24 cellular contexts compared by ENCODE assay signal in genomic region chr7:26483843-26484242, GRCh38.
DNase-seq lines count a peak whose midpoint lies in the region; ATAC-seq, FAIRE-seq and TF ChIP-seq lines count a peak whose summit lies in the region.
"Had no signal": no experiment of that assay in that cellular context is flagged by ENCODE, and none has a peak within 500 bp of the region (broad histone marks: within the 10 kb centered on the region; RNA-seq: fewer than 3 reads in every experiment).

No MANE protein-coding gene starts in this region.

- POLR2A ChIA-PET in HCT116 (lab: Charles Lee) (no interaction called here), K562 (lab: Yijun Ruan, JAX) (interaction anchor here (1.3 kb wide), 1 partner anchor 8 kb away, joined by 9 read pairs; no protein-coding TSS in a partner anchor), H1 (lab: Charles Lee; ENCODE audit: partially characterized antibody) (interaction anchor here (1.5 kb wide), 1 partner anchor 22 kb away, joined by 4 read pairs; no protein-coding TSS in a partner anchor)

- H3K27me3 ChIP-seq in HCT116 (ENCODE audit: insufficient read depth, low read length) (no peaks in the 10 kb centered on the region), K562 (ENCODE audit: control insufficient read depth in 2 of 2, insufficient read depth in 2 of 2, low read length in 2 of 2) (peaks cover 38 to 42% of the 10 kb centered on the region in 2 experiments; a peak in 4 of 5 replicates), H1 (replicated peaks in 1 of 4; ENCODE audit: control insufficient read depth in 3 of 4, extremely low read depth in 1 of 4, insufficient read depth in 3 of 4, low read length in 3 of 4) (no peaks in the 10 kb centered on the region), tibial artery (no peaks in the 10 kb centered on the region), left lung (no peaks in the 10 kb centered on the region)
- H3K27me3 ChIP-seq: BLaER1 treated with 17β-estradiol and CSF1 and Interleukin-3, amounts not matched to agents 10 nM and 100 nM had no signal

- RAD21 ChIA-PET in HCT116 (lab: Charles Lee; ENCODE audit: low non-redundant PET in 1 of 2, low total read pairs in 2 of 2, uncharacterized antibody in 2 of 2, unreplicated experiment in 2 of 2), result no interaction called here

- H4K8ac ChIP-seq in H1 (ENCODE audit: extremely low read depth, insufficient read depth, low read length), result no peak overlapping the region

- no peak for DNase-seq in HCT116 (ENCODE audit: low read depth, low spot score)
- DNase-seq in K562 (ENCODE audit: extremely low read depth in 1 of 4, low spot score in 3 of 4), result no peak
- no peak for DNase-seq in H1 (ENCODE audit: low read depth in 1 of 2, low spot score in 2 of 2)
- no peak for DNase-seq in mesothelial cell of epicardium (ENCODE audit: low spot score in 2 of 2, unreplicated experiment in 2 of 2)
- no peak for DNase-seq in NCI-H187 (lab: John Stamatoyannopoulos, UW)
- DNase-seq in tibial artery, result no peak
- no peak for DNase-seq in left lung
- DNase-seq: AML-193; Caco-2; Calu3; CD4-positive, alpha-beta T cell; CD8-positive, alpha-beta T cell; DMS79 treated with DMSO at 0.1 percent for 48 hours; GF-D8 had no signal

- H2BK12ac ChIP-seq in H1 (ENCODE audit: low read depth, low read length), result no peak overlapping the region

- no peaks in the 10 kb centered on the region for H3K4me1 ChIP-seq in HCT116 (ENCODE audit: control insufficient read depth in 1 of 2, insufficient read depth in 2 of 2, low read length in 2 of 2)
- no peaks in the 10 kb centered on the region for H3K4me1 ChIP-seq in K562 (replicated peaks in 1 of 2; ENCODE audit: control insufficient read depth in 2 of 2, insufficient read depth in 2 of 2, low read length in 2 of 2)
- H3K4me1 ChIP-seq in H1 (replicated peaks in 1 of 4; ENCODE audit: control insufficient read depth in 3 of 4, insufficient read depth in 4 of 4, low read length in 3 of 4), result no peaks in the 10 kb centered on the region
- H3K4me1 ChIP-seq in tibial artery, result no peaks in the 10 kb centered on the region
- H3K4me1 ChIP-seq in left lung, result no peaks in the 10 kb centered on the region
- H3K4me1 ChIP-seq: A549, Caco-2 had no signal

- no peaks in the 10 kb centered on the region for H3K79me2 ChIP-seq in HCT116 (ENCODE audit: insufficient read depth, low read length)
- no peaks in the 10 kb centered on the region for H3K79me2 ChIP-seq in K562 (ENCODE audit: control insufficient read depth, insufficient read depth, low read length)
- no peaks in the 10 kb centered on the region for H3K79me2 ChIP-seq in H1 (ENCODE audit: control insufficient read depth in 1 of 2, insufficient read depth in 2 of 2, low read length in 2 of 2)

- TF ChIP-seq EP300 in K562 (IDR thresholded peaks at IDR 0.05; ENCODE audit: low read length) (no peak), H1 (IDR thresholded peaks at IDR 0.05; ENCODE audit: borderline replicate concordance in 1 of 2, low read depth in 2 of 2, low read length in 2 of 2) (no peak)

- H3K9ac ChIP-seq in HCT116 (ENCODE audit: low read length) (no peak overlapping the region), K562 (ENCODE audit: insufficient read depth in 1 of 2, low read depth in 2 of 2, low read length in 2 of 2) (no peak overlapping the region), H1 (replicated peaks in 1 of 4; ENCODE audit: extremely low read depth in 1 of 4, low read depth in 3 of 4, low read length in 3 of 4) (no peak overlapping the region)
- H3K9ac ChIP-seq: BLaER1 treated with 17β-estradiol and CSF1 and Interleukin-3, amounts not matched to agents 10 nM and 100 nM had no signal

- no peak for TF ChIP-seq POLR2A in HCT116 (IDR thresholded peaks at IDR 0.05; ENCODE audit: borderline replicate concordance, extremely low read depth, insufficient read depth, insufficient read length)
- TF ChIP-seq POLR2A in K562 (conservative IDR thresholded peaks at IDR 0.05), result no peak
- TF ChIP-seq POLR2A in H1 (IDR thresholded peaks at IDR 0.05; ENCODE audit: control extremely low read depth in 1 of 2, low read depth in 2 of 2, low read length in 2 of 2), result no peak

- H3K27ac Mint-ChIP-seq in mesothelial cell of epicardium, result peak overlapping the region; percentile 96
- H3K27ac Mint-ChIP-seq: B cell; CD4-positive, alpha-beta T cell; CD8-positive, alpha-beta T cell had no signal

- no peaks in the 10 kb centered on the region for H3K23me2 ChIP-seq in H1 (ENCODE audit: low read depth, low read length)

- H2BK120ac ChIP-seq in H1 (replicated peaks; ENCODE audit: low read depth, low read length), result no peak overlapping the region

- no peaks in the 10 kb centered on the region for H3K9me3 Mint-ChIP-seq in mesothelial cell of epicardium
- H3K9me3 Mint-ChIP-seq: CD4-positive, alpha-beta T cell; CD8-positive, alpha-beta T cell had no signal

- H3K27ac ChIP-seq in HCT116 (ENCODE audit: low read depth, low read length), result no peak overlapping the region
- H3K27ac ChIP-seq in K562 (ENCODE audit: extremely low read depth, low read depth, low read length), result no peak overlapping the region
- no peak overlapping the region for H3K27ac ChIP-seq in H1 (ENCODE audit: low read depth, low read length)
- H3K27ac ChIP-seq in tibial artery, result no peak overlapping the region
- H3K27ac ChIP-seq in left lung, result no peak overlapping the region
- H3K27ac ChIP-seq: 22Rv1; A549; BLaER1 treated with 17β-estradiol and CSF1 and Interleukin-3, amounts not matched to agents 10 nM and 100 nM; C4-2B had no signal

- H3K56ac ChIP-seq in H1 (replicated peaks; ENCODE audit: insufficient read length, low read depth, low read length), result no peak overlapping the region

- H3K36me3 Mint-ChIP-seq in mesothelial cell of epicardium, result no peaks in the 10 kb centered on the region
- H3K36me3 Mint-ChIP-seq: CD8-positive, alpha-beta T cell had no signal

- H3K18ac ChIP-seq in H1 (ENCODE audit: extremely low read depth, low read length), result no peak overlapping the region

- H3K36me3 ChIP-seq in HCT116 (ENCODE audit: control insufficient read depth in 1 of 2, insufficient read depth in 2 of 2, low read length in 2 of 2) (no peaks in the 10 kb centered on the region), K562 (ENCODE audit: control insufficient read depth, insufficient read depth, low read length) (no peaks in the 10 kb centered on the region), H1 (ENCODE audit: control insufficient read depth in 2 of 4, insufficient read depth in 4 of 4, low read length in 3 of 4) (no peaks in the 10 kb centered on the region), tibial artery (no peaks in the 10 kb centered on the region), left lung (no peaks in the 10 kb centered on the region)
- H3K36me3 ChIP-seq: BLaER1 treated with 17β-estradiol and CSF1 and Interleukin-3, amounts not matched to agents 10 nM and 100 nM had no signal

- no TSS peak for BruUV-seq in HCT116 (replicated peaks; lab: Mats Ljungman, UMichigan)
- BruUV-seq in K562 (replicated peaks; lab: Mats Ljungman, UMichigan), result no TSS peak

- H2BK5ac ChIP-seq in H1 (ENCODE audit: low read depth, low read length), result no peak overlapping the region

- H3K4me2 ChIP-seq in HCT116 (ENCODE audit: low read length) (no peak overlapping the region), K562 (ENCODE audit: insufficient read depth, low read length) (no peak overlapping the region), H1 (ENCODE audit: insufficient read depth in 1 of 2, low read depth in 2 of 2, low read length in 2 of 2) (no peak overlapping the region)
- H3K4me2 ChIP-seq: A549; BLaER1 treated with 17β-estradiol and CSF1 and Interleukin-3, amounts not matched to agents 10 nM and 100 nM had no signal

- WGBS in K562 (ENCODE audit: insufficient coverage, low coverage, missing lambda C conversion rate), result 2% methylated on average over 5 of the region's 5 CpGs
- WGBS in H1 (ENCODE audit: extremely low coverage in 1 of 2, insufficient coverage in 1 of 2, insufficient read length in 1 of 2, insufficient replicate concordance in 2 of 2, low coverage in 1 of 2, low lambda C conversion rate in 2 of 2, missing lambda C conversion rate in 1 of 2), 2 experiments, result 85% methylated on average over 5 of the region's 5 CpGs; no CpG with 5 or more reads in 1 of the 2 experiments

- H3K4me3 Mint-ChIP-seq in mesothelial cell of epicardium, result no peak overlapping the region
- H3K4me3 Mint-ChIP-seq: B cell; CD4-positive, alpha-beta T cell; CD8-positive, alpha-beta T cell had no signal

- no peak overlapping the region for H2BK20ac ChIP-seq in H1 (ENCODE audit: low read length)

- intact Hi-C loops in HCT116 (cut with micrococcal nuclease) (no loop called here), K562 (cut with micrococcal nuclease) (no loop called here), tibial artery (cut with DNase I; ENCODE audit: low total_unique reads) (no loop called here), left lung (cut with DNase I) (no loop called here)

- no peak for TF ChIP-seq RAD21 in HCT116 (IDR thresholded peaks at IDR 0.05; ENCODE audit: low read depth)
- TF ChIP-seq RAD21 in K562 (CRISPR knock-in tag; conservative IDR thresholded peaks at IDR 0.05 in 1 of 2, IDR thresholded peaks at IDR 0.05 in 1 of 2), result no peak
- TF ChIP-seq RAD21 in H1 (IDR thresholded peaks at IDR 0.05 in 1 of 2, conservative IDR thresholded peaks at IDR 0.05 in 1 of 2; ENCODE audit: low read depth in 2 of 2, low read length in 2 of 2), result no peak

- H3K23ac ChIP-seq in H1 (ENCODE audit: insufficient read length), result no peak overlapping the region

- no peak overlapping the region for H4K91ac ChIP-seq in H1 (replicated peaks; ENCODE audit: insufficient read length, low read length)

- H3K4me1 Mint-ChIP-seq in mesothelial cell of epicardium, result peaks cover 75% of the 10 kb centered on the region
- H3K4me1 Mint-ChIP-seq: B cell had no signal

- H3K9me3 ChIP-seq in HCT116 (ENCODE audit: control insufficient read depth in 1 of 2, insufficient read depth in 1 of 2, low read depth in 1 of 2, low read length in 2 of 2) (no peaks in the 10 kb centered on the region), K562 (replicated peaks; ENCODE audit: control insufficient read depth, insufficient read depth, low read depth, low read length) (no peaks in the 10 kb centered on the region; the same call in 1 of the 2 replicates), H1 (ENCODE audit: insufficient read depth in 2 of 2, low read depth in 1 of 2, low read length in 1 of 2) (no peaks in the 10 kb centered on the region), tibial artery (no peaks in the 10 kb centered on the region), left lung (no peaks in the 10 kb centered on the region)
- H3K9me3 ChIP-seq: Caco-2 had no signal

- in situ Hi-C loops in K562 (cut with MboI), result loop anchor here (25.0 kb wide), 1 partner anchor 97 kb away; no protein-coding TSS in a partner anchor

- H3K9me2 ChIP-seq in HCT116 (ENCODE audit: insufficient read depth), result no peaks in the 10 kb centered on the region

- no peaks in the 10 kb centered on the region for H3K79me1 ChIP-seq in H1 (ENCODE audit: low read depth, low read length)

- no peak for ATAC-seq in HCT116
- ATAC-seq in K562, result no peak
- ATAC-seq in HG03565 (IDR thresholded peaks at IDR 0.05; ENCODE audit: unreplicated experiment), result no peak
- no peak for ATAC-seq in left lung
- ATAC-seq: A549; CD8-positive, alpha-beta T cell had no signal

- H4K5ac ChIP-seq in H1 (ENCODE audit: insufficient read length, low read depth, low read length), result no peak overlapping the region

- no peak overlapping the region for H3K4me3 ChIP-seq in HCT116 (replicated peaks in 1 of 2; ENCODE audit: low read depth in 1 of 2, low read length in 2 of 2)
- H3K4me3 ChIP-seq in K562, result no peak overlapping the region
- H3K4me3 ChIP-seq in H1 (ENCODE audit: extremely low read depth in 1 of 4, insufficient read depth in 2 of 4, low read depth in 3 of 4, low read length in 4 of 4), result no peak overlapping the region
- no peak overlapping the region for H3K4me3 ChIP-seq in tibial artery
- H3K4me3 ChIP-seq in left lung, result no peak overlapping the region
- H3K4me3 ChIP-seq: A549; BLaER1 treated with 17β-estradiol and CSF1 and Interleukin-3, amounts not matched to agents 10 nM and 100 nM had no signal

- H3K4ac ChIP-seq in H1 (replicated peaks; ENCODE audit: insufficient read length, low read depth, low read length), result no peak overlapping the region

- H3K14ac ChIP-seq in H1 (ENCODE audit: insufficient read length), result no peak overlapping the region

- no peaks in the 10 kb centered on the region for H4K20me1 ChIP-seq in HCT116 (ENCODE audit: insufficient read depth)
- no peaks in the 10 kb centered on the region for H4K20me1 ChIP-seq in K562 (replicated peaks; ENCODE audit: control insufficient read depth, insufficient read depth, low read length)
- H4K20me1 ChIP-seq in H1 (replicated peaks in 1 of 2; ENCODE audit: control insufficient read depth in 1 of 2, insufficient read depth in 2 of 2, low read length in 2 of 2), result no peaks in the 10 kb centered on the region
- H4K20me1 ChIP-seq: BLaER1 treated with 17β-estradiol and CSF1 and Interleukin-3, amounts not matched to agents 10 nM and 100 nM had no signal

- no peaks in the 10 kb centered on the region for H3K27me3 Mint-ChIP-seq in mesothelial cell of epicardium (ENCODE audit: low read depth)

- TF ChIP-seq CTCF in HCT116 (IDR thresholded peaks at IDR 0.05 in 2 of 3, conservative IDR thresholded peaks at IDR 0.05 in 1 of 3; ENCODE audit: borderline replicate concordance in 1 of 3, insufficient read depth in 1 of 3, low read depth in 2 of 3, low read length in 2 of 3) (no peak), K562 (IDR thresholded peaks at IDR 0.05 in 2 of 3, conservative IDR thresholded peaks at IDR 0.05 in 1 of 3; ENCODE audit: insufficient read depth in 2 of 3, low read depth in 1 of 3, low read length in 3 of 3) (no peak), H1 (IDR thresholded peaks at IDR 0.05; ENCODE audit: control extremely low read depth in 1 of 3, insufficient read depth in 1 of 3, low read depth in 1 of 3, low read length in 3 of 3) (no peak), mesothelial cell of epicardium (IDR thresholded peaks at IDR 0.05; ENCODE audit: unreplicated experiment) (no peak), tibial artery (IDR thresholded peaks at IDR 0.05) (no peak), left lung (IDR thresholded peaks at IDR 0.05) (no peak)

- no peak overlapping the region for H2AK5ac ChIP-seq in H1 (ENCODE audit: low read depth, low read length)

- H2AFZ ChIP-seq in HCT116 (ENCODE audit: low read depth, low read length, poor library complexity, severe bottlenecking) (no peak overlapping the region), K562 (ENCODE audit: low read depth, low read length) (no peak overlapping the region), H1 (ENCODE audit: low read length) (no peak overlapping the region)

- CTCF ChIA-PET in HCT116 (lab: Charles Lee) (no interaction called here), K562 (lab: Yijun Ruan, JAX; ENCODE audit: low intra/inter-chr PET ratio) (interaction anchor here (0.5 kb wide), 1 partner anchor 12 kb away, joined by 5 read pairs; no protein-coding TSS in a partner anchor), H1 (lab: Charles Lee; ENCODE audit: partially characterized antibody) (interaction anchor here (0.6 to 1.4 kb wide), 3 partner anchors 16 to 46 kb away, joined by 3 to 6 read pairs (median 3); no protein-coding TSS in a partner anchor)

- no peaks in the 10 kb centered on the region for H3K9me1 ChIP-seq in K562 (ENCODE audit: control insufficient read depth, insufficient read depth, low read length)

- FAIRE-seq in K562 (lab: Jason Lieb, UNC) (no peak), H1 (lab: Jason Lieb, UNC) (no peak)
- FAIRE-seq: A549, D721Med, G401.6, GM12891, GM19239 had no signal

- H2BK15ac ChIP-seq in H1 (ENCODE audit: low read length), result no peak overlapping the region
